17 cellular contexts compared by ENCODE assay signal in genomic region chr1:245687636-245688535, GRCh38.
DNase-seq lines count a peak whose midpoint lies in the region; ATAC-seq and TF ChIP-seq lines count a peak whose summit lies in the region.
"Had no signal": no experiment of that assay in that cellular context is flagged by ENCODE, and none has a peak within 500 bp of the region (broad histone marks: within the 10 kb centered on the region; RNA-seq: fewer than 3 reads in every experiment).

No MANE protein-coding gene starts in this region.

- no peaks in the 10 kb centered on the region for H3K9me3 Mint-ChIP-seq in memory B cell

- no peaks in the 10 kb centered on the region for H3K36me3 Mint-ChIP-seq in memory B cell

- DNase-seq in 8988T (peak; percentile 71), HuH-7 (ENCODE audit: low spot score) (peak; percentile 60), brain microvascular endothelial cell (no peak), memory B cell (ENCODE audit: low spot score in 2 of 2) (no peak)
- DNase-seq in activated CD4-positive, CD25-positive, alpha-beta regulatory T cell (lab: John Stamatoyannopoulos, UW) = no peak
- DNase-seq in stimulated activated CD4-positive, alpha-beta T cell treated with anti-CD3 and anti-CD28 coated beads, Interleukin-2, amount 100 ng/mL, for 24 hours = no peak
- no peak for DNase-seq in stimulated activated CD4-positive, alpha-beta T cell treated with anti-CD3 and anti-CD28 coated beads, Interleukin-12 subunit alpha, Interleukin-12 subunit beta, amount 100 ng/mL, for 4 hours
- DNase-seq: activated CD8-positive, alpha-beta memory T cell treated with anti-CD3 and anti-CD28 coated beads, Interleukin-2, amount 50 U/mL, for 48 hours; AML-193; effector memory CD4-positive, alpha-beta T cell; GF-D8; left ventricle myocardium inferior; NCI-H446 treated with DMSO at 0.1 percent for 48 hours; SHP77 treated with DMSO at 0.1 percent for 48 hours; uterus had no signal

- H3K27me3 ChIP-seq in brain microvascular endothelial cell (replicated peaks) = no peaks in the 10 kb centered on the region
- H3K27me3 ChIP-seq: uterus had no signal

- H3K4me3 Mint-ChIP-seq in memory B cell = peak overlapping the region; percentile 24

- H3K4me1 Mint-ChIP-seq in memory B cell = peaks cover 4% of the 10 kb centered on the region

- peak; percentile 53 for ATAC-seq in memory B cell (ENCODE audit: low read depth)
- no peak for ATAC-seq in GM21515 (IDR thresholded peaks at IDR 0.05; ENCODE audit: unreplicated experiment)

- H3K27ac Mint-ChIP-seq in memory B cell = no peak overlapping the region

- H3K27ac ChIP-seq in brain microvascular endothelial cell = no peak overlapping the region
- H3K27ac ChIP-seq: left ventricle myocardium inferior, neutrophil, uterus had no signal

- H3K4me3 ChIP-seq in brain microvascular endothelial cell (ENCODE audit: low read depth, low read length) = peak overlapping the region; percentile 26
- H3K4me3 ChIP-seq: left ventricle myocardium inferior, uterus had no signal

- no peak for TF ChIP-seq CTCF in brain microvascular endothelial cell (IDR thresholded peaks at IDR 0.05; ENCODE audit: low read depth, low read length, missing control alignments)

- in situ Hi-C loops in brain microvascular endothelial cell (cut with HindIII; ENCODE audit: low pct_ligation_motif_present, low sequenced_read_pairs) = no loop called here

- H3K36me3 ChIP-seq in brain microvascular endothelial cell (replicated peaks) = no peaks in the 10 kb centered on the region
- H3K36me3 ChIP-seq: left ventricle myocardium inferior, neutrophil, uterus had no signal

- H3K27me3 Mint-ChIP-seq in memory B cell = peaks cover 6% of the 10 kb centered on the region

Comparison
In these comparisons a context has a peak if more than half of its experiments do, and no peak if none do; other contexts are left out.
1. DNase-seq: peak in 8988T (single experiment) and HuH-7 (single experiment); none in brain microvascular endothelial cell (single experiment), memory B cell (0 of 2), activated CD4-positive, CD25-positive, alpha-beta regulatory T cell (0 of 4), stimulated activated CD4-positive, alpha-beta T cell treated with anti-CD3 and anti-CD28 coated beads, Interleukin-2, amount 100 ng/mL, for 24 hours (0 of 2) and stimulated activated CD4-positive, alpha-beta T cell treated with anti-CD3 and anti-CD28 coated beads, Interleukin-12 subunit alpha, Interleukin-12 subunit beta, amount 100 ng/mL, for 4 hours (single experiment).